Comparison of ENCODE assay signal across 27 cellular contexts in the genomic region with DNA sequence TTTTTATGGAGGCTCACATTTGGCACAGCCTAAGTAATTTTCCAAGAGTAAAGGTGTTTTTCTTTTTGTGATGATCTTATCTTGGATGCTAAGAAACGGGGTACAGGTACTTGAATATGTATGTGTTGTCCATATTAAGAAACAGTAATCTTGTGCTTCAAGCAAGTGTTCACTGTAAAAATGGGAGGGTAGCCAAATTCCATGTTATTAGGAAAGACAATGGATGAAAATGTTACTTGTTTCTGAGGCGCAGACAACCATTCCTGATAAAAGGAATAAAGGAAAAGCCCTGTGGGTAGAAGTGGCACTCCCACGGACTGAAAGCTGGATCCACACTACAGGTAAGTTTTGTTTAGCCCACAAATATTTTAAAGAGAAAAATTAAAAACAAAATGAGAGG.
"Had no signal": no experiment of that assay in that cellular context is flagged by ENCODE, and none has a peak within 500 bp of the region (broad histone marks: within the 10 kb centered on the region; RNA-seq: fewer than 3 reads in every experiment).

No MANE protein-coding gene starts in this region.

- H3K4me3 Mint-ChIP-seq: activated CD4-positive, alpha-beta T cell treated with anti-CD3 and anti-CD28 coated beads, Interleukin-2, amount 10 ng/mL, durations not matched to agents 24 days and 14 days; activated T-cell treated with anti-CD3 and anti-CD28 coated beads, Interleukin-2, amount 50 U/mL, for 24 hours; dendritic cell treated with granulocyte-macrophage colony-stimulating factor and Interleukin-4, amounts not matched to agents 40 ng/mL and 50 ng/mL, for 4 days; mesothelial cell of epicardium; nephron; T-helper 1 cell treated with Interleukin-12 subunit alpha and Interleukin-12 subunit beta and Interleukin-4 antibody, amounts not matched to agents 30 μg/mL and 1 μg/mL, for 36 hours had no signal

- DNase-seq: activated CD8-positive, alpha-beta memory T cell treated with anti-CD3 and anti-CD28 coated beads for 24 hours; activated CD8-positive, alpha-beta memory T cell treated with anti-CD3 and anti-CD28 coated beads, Interleukin-2, amount 50 U/mL, for 4 hours; activated naive CD4-positive, alpha-beta T cell; activated T-cell treated with anti-CD3 and anti-CD28 coated beads, Interleukin-2, amount 50 U/mL, for 24 hours; anterior cingulate cortex; body of pancreas; effector CD4-positive, alpha-beta T cell; erythroblast; gastrocnemius medialis; head of caudate nucleus; hypothalamus; left ventricle myocardium inferior; ovary; psoas muscle; stimulated activated CD4-positive, alpha-beta T cell treated with anti-CD3 and anti-CD28 coated beads, Interleukin-4, amount 100 ng/mL, for 24 hours; stimulated activated naive CD8-positive, alpha-beta T cell treated with anti-CD3 and anti-CD28 coated beads, Interleukin-15, Interleukin-2, amounts not matched to agents 100 U/mL and 50 U/mL, for 24 hours; thyroid gland; upper lobe of right lung had no signal

- H3K27ac ChIP-seq: body of pancreas, cardiac muscle cell, gastrocnemius medialis, left ventricle myocardium inferior, neutrophil, ovary, psoas muscle, right atrium auricular region, thyroid gland, upper lobe of right lung had no signal

- H3K27me3 ChIP-seq: body of pancreas, cardiac muscle cell, gastrocnemius medialis, neutrophil, ovary, right atrium auricular region, thyroid gland, upper lobe of right lung had no signal

- ATAC-seq: body of pancreas; gastrocnemius medialis; psoas muscle; stimulated activated naive CD8-positive, alpha-beta T cell treated with anti-CD3 and anti-CD28 coated beads, Interleukin-15, Interleukin-2, amounts not matched to agents 100 U/mL and 50 U/mL, for 24 hours; upper lobe of right lung had no signal

- H3K27me3 Mint-ChIP-seq: activated CD4-positive, alpha-beta T cell treated with anti-CD3 and anti-CD28 coated beads, Interleukin-2, amount 10 ng/mL, durations not matched to agents 24 days and 14 days; activated T-cell treated with anti-CD3 and anti-CD28 coated beads, Interleukin-2, amount 50 U/mL, for 24 hours; dendritic cell treated with granulocyte-macrophage colony-stimulating factor and Interleukin-4, amounts not matched to agents 40 ng/mL and 50 ng/mL, for 4 days had no signal

- H3K27ac Mint-ChIP-seq: activated T-helper 2 cell treated with anti-CD3 and anti-CD28 coated beads, Interferon-gamma antibody, Interleukin-2, Interleukin-4, amounts not matched to agents 10 μg/mL and 5 μg/mL and 100 μg/mL, durations not matched to agents 14 hours and 24 hours and 36 hours; dendritic cell treated with granulocyte-macrophage colony-stimulating factor and Interleukin-4, amounts not matched to agents 40 ng/mL and 50 ng/mL, for 4 days; mesothelial cell of epicardium; T-helper 1 cell treated with Interleukin-12 subunit alpha and Interleukin-12 subunit beta and Interleukin-4 antibody, amounts not matched to agents 30 μg/mL and 1 μg/mL, for 36 hours had no signal

- H3K9me3 ChIP-seq: neutrophil, thyroid gland had no signal

- H3K4me1 ChIP-seq: body of pancreas, gastrocnemius medialis, psoas muscle, thyroid gland, upper lobe of right lung had no signal
